ENCODE assay signal across 17 cellular contexts in the genomic region with DNA sequence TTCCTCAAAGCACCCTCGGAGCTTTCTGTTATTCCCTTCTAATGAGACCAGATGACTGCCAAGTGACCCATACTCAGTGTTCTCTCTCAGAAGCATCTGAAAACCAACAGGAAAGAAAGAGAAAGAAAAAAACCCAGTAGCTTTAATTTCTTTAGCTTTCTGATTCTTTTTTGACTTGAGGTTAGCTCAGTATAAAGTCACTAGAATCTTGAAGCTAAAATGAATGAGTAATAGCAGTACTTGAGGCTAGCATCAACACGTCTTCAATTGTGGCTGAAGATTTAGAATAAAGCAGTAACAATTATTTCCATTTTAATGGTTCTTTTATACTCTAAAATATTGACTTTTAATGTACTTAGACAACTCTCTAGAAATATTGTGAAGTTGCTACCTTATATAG.
DNase-seq lines count a peak whose midpoint lies in the region; ATAC-seq and TF ChIP-seq lines count a peak whose summit lies in the region.
"Had no signal": no experiment of that assay in that cellular context is flagged by ENCODE, and none has a peak within 500 bp of the region (broad histone marks: within the 10 kb centered on the region; RNA-seq: fewer than 3 reads in every experiment).

No MANE protein-coding gene starts in this region.

- no peak overlapping the region for H3K4me3 ChIP-seq in gastrocnemius medialis
- H3K4me3 ChIP-seq in effector memory CD4-positive, alpha-beta T cell (ENCODE audit: insufficient read depth, low read depth, low read length, poor library complexity, severe bottlenecking), result no peak overlapping the region

- peak; percentile 61 for ATAC-seq in GM18519 (IDR thresholded peaks at IDR 0.05; ENCODE audit: low FRiP score, unreplicated experiment)
- ATAC-seq in HG02852 (IDR thresholded peaks at IDR 0.05; ENCODE audit: unreplicated experiment), result peak; percentile 69
- ATAC-seq in WTC11, result no peak
- ATAC-seq in gastrocnemius medialis, result no peak
- ATAC-seq in GM18907 (IDR thresholded peaks at IDR 0.05; ENCODE audit: unreplicated experiment), result no peak
- ATAC-seq: T-cell had no signal

- no peaks in the 10 kb centered on the region for H3K36me3 ChIP-seq in gastrocnemius medialis
- H3K36me3 ChIP-seq in effector memory CD4-positive, alpha-beta T cell (ENCODE audit: control insufficient read depth, insufficient read depth, low read length), result no peaks in the 10 kb centered on the region

- POLR2A ChIA-PET in WTC11 (lab: Charles Lee), result no interaction called here

- H3K9me3 Mint-ChIP-seq in WTC11, result no peaks in the 10 kb centered on the region
- H3K9me3 Mint-ChIP-seq: T-cell had no signal

- H3K36me3 Mint-ChIP-seq in WTC11, result 0 out of 2 replicates have a peak, but pooled peaks cover 2% of the 10 kb centered on the region
- H3K36me3 Mint-ChIP-seq: T-cell had no signal

- no peaks in the 10 kb centered on the region for H3K27me3 ChIP-seq in gastrocnemius medialis
- no peaks in the 10 kb centered on the region for H3K27me3 ChIP-seq in effector memory CD4-positive, alpha-beta T cell (replicated peaks; ENCODE audit: control insufficient read depth, insufficient read depth, low read length, poor library complexity, severe bottlenecking)

- no peak for TF ChIP-seq POLR2A in gastrocnemius medialis (IDR thresholded peaks at IDR 0.05)

- H3K9me3 ChIP-seq in gastrocnemius medialis, result no peaks in the 10 kb centered on the region
- no peaks in the 10 kb centered on the region for H3K9me3 ChIP-seq in effector memory CD4-positive, alpha-beta T cell (ENCODE audit: control insufficient read depth, low read length)
- H3K9me3 ChIP-seq: SK-N-SH had no signal

- peaks cover 29 to 61% of the 10 kb centered on the region in 2 donors for H3K4me1 ChIP-seq in gastrocnemius medialis
- no peaks in the 10 kb centered on the region for H3K4me1 ChIP-seq in effector memory CD4-positive, alpha-beta T cell (ENCODE audit: control insufficient read depth, insufficient read depth, low read length, poor library complexity, severe bottlenecking)

- H3K27ac Mint-ChIP-seq in WTC11, result 0 out of 2 replicates have a peak overlapping the region, but pooled peaks have one; percentile 6
- H3K27ac Mint-ChIP-seq: T-cell had no signal

- in situ Hi-C loops in gastrocnemius medialis (cut with MboI; ENCODE audit: low sequenced_read_pairs in 4 of 4), result no loop called here

- DNase-seq in WTC11 (ENCODE audit: low spot score) (no peak), gastrocnemius medialis (no peak), OCI-M1 (lab: John Stamatoyannopoulos, UW) (no peak)
- no peak for DNase-seq in effector memory CD4-positive, alpha-beta T cell
- DNase-seq: COR-L47, DMS153, EL, NCI-H1105 treated with DMSO at 0.1 percent for 48 hours, NCI-H1694 treated with DMSO at 0.1 percent for 48 hours, NCI-H2107, NCI-H226, SHP77, SK-N-SH, T-cell had no signal

- H3K4me1 Mint-ChIP-seq in WTC11, result peaks cover 16% of the 10 kb centered on the region
- H3K4me1 Mint-ChIP-seq: T-cell had no signal

- H3K4me3 Mint-ChIP-seq in WTC11, result no peak overlapping the region
- H3K4me3 Mint-ChIP-seq: T-cell had no signal

- TF ChIP-seq CTCF in WTC11 (IDR thresholded peaks at IDR 0.05) (no peak), gastrocnemius medialis (IDR thresholded peaks at IDR 0.05 in 4 of 5, conservative IDR thresholded peaks at IDR 0.05 in 1 of 5) (no peak)

- intact Hi-C loops in gastrocnemius medialis (cut with DNase I; ENCODE audit: low total_unique reads), result no loop called here

- no peaks in the 10 kb centered on the region for H3K27me3 Mint-ChIP-seq in WTC11 (ENCODE audit: low read depth)

- CTCF ChIA-PET in WTC11 (lab: Charles Lee), result interaction anchor here (0.6 kb wide), 1 partner anchor 13 kb away, joined by 3 read pairs; no protein-coding TSS in a partner anchor

- peak overlapping the region in 3 of 4 donors; percentile 22 to 41 (median 22) for H3K27ac ChIP-seq in gastrocnemius medialis
- no peak overlapping the region for H3K27ac ChIP-seq in effector memory CD4-positive, alpha-beta T cell (ENCODE audit: insufficient read depth, low read length, poor library complexity, severe bottlenecking)

TF ChIP-seq in WTC11, 78 proteins besides CTCF, POLR2A, EP300 and RAD21:
- no peak for TF ChIP-seq SMAD4 (CRISPR knock-in tag; IDR thresholded peaks at IDR 0.05)
- TF ChIP-seq ZNF138 (CRISPR knock-in tag; conservative IDR thresholded peaks at IDR 0.05), result no peak
- no peak for TF ChIP-seq CREB1 (CRISPR knock-in tag; IDR thresholded peaks at IDR 0.05)
- TF ChIP-seq MXD4 (CRISPR knock-in tag; IDR thresholded peaks at IDR 0.05; ENCODE audit: borderline replicate concordance), result no peak
- no peak for TF ChIP-seq ATF1 (CRISPR knock-in tag; IDR thresholded peaks at IDR 0.05)

Comparison
In these comparisons a context has a peak if more than half of its experiments do, and no peak if none do; other contexts are left out.
1. ATAC-seq: peak in GM18519 (single experiment) and HG02852 (single experiment); none in WTC11 (single experiment), gastrocnemius medialis (0 of 2) and GM18907 (single experiment).